Comparison of ENCODE assay signal across 8 cellular contexts in the genomic region with DNA sequence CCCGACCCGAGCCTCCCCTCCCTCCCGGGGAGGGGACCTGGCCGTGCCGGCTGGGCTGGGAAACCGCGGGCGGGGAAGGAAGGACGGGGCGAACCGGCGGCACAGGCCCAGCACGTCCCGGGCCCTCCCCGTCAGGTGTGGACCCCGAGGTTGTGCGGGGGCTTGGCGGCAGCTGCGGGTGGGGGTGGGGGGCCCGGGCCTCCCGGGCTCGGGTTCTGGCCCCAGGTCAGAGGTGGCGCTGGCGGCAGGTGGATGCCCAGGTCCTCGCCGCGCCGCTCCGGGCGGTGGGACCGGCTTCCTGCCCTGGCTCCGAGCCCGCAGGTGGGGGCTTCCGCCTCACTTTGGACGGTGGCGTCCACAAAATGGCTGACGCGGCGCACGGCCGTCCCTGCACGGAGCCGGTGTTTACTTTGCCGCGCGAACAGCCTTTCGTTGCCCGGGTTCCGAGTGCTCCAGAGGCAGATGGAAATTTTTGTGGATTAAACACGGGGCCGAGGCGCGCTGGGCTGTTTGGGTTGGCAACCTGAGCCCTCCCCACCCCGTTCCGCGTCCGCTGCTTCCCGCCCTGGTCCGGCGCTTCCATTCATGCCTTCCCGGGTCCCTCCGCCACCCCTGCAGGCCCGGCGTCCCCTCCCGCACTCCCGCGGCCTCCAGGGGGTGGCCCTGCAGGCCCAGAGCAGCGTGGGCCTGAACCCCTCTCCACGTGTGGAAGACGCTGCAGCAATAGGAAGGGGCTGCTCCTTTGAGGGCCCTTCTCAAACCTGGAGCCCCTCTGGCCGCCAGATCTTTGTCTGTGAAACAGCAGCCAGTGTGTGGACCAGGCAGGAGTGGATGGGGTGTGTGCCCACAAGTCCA.
DNase-seq lines count a peak whose midpoint lies in the region; ATAC-seq and TF ChIP-seq lines count a peak whose summit lies in the region.

No MANE protein-coding gene starts in this region.

- H3K9me3 ChIP-seq in smooth muscle cell (replicated peaks; ENCODE audit: low read depth) (no peaks in the 10 kb centered on the region), PC-9 (ENCODE audit: insufficient read depth, low read depth) (no peaks in the 10 kb centered on the region)

- intact Hi-C loops in activated naive CD4-positive, alpha-beta T cell treated with anti-CD3 and anti-CD28 coated beads for 36 hours (cut with micrococcal nuclease): no loop called here
- intact Hi-C loops in PC-9 (cut with micrococcal nuclease; ENCODE audit: unreplicated experiment): no loop called here

- DNase-seq in GM23338 (ENCODE audit: low spot score) (peak; percentile 66), smooth muscle cell (lab: John Stamatoyannopoulos, UW; ENCODE audit: unreplicated experiment) (no peak), PC-9 (no peak), NCI-H1048 (lab: John Stamatoyannopoulos, UW) (no peak)
- peak; percentile 55 for DNase-seq in activated naive CD4-positive, alpha-beta T cell treated with anti-CD3 and anti-CD28 coated beads for 36 hours

- POLR2A ChIA-PET in PC-9 (lab: Charles Lee; ENCODE audit: unreplicated experiment): no interaction called here

- H3K27ac Mint-ChIP-seq in GM23338: no peak overlapping the region
- no peak overlapping the region for H3K27ac Mint-ChIP-seq in activated naive CD4-positive, alpha-beta T cell treated with anti-CD3 and anti-CD28 coated beads for 36 hours

- H3K4me3 ChIP-seq in GM23338: peak overlapping the region; percentile 53
- H3K4me3 ChIP-seq in iPS-11a (ENCODE audit: low read depth, low read length): peak overlapping the region; percentile 13
- H3K4me3 ChIP-seq in smooth muscle cell: peak overlapping the region; percentile 38
- H3K4me3 ChIP-seq in PC-9: no peak overlapping the region

- H3K9me3 Mint-ChIP-seq in GM23338: peaks cover 5% of the 10 kb centered on the region
- H3K9me3 Mint-ChIP-seq in activated naive CD4-positive, alpha-beta T cell treated with anti-CD3 and anti-CD28 coated beads for 36 hours: no peaks in the 10 kb centered on the region

- BruUV-seq in PC-9 (replicated peaks; lab: Mats Ljungman, UMichigan): no TSS peak

- peaks cover 44% of the 10 kb centered on the region for H3K27me3 ChIP-seq in GM23338 (ENCODE audit: insufficient read depth)
- H3K27me3 ChIP-seq in smooth muscle cell (ENCODE audit: low read depth): no peaks in the 10 kb centered on the region
- peaks cover 6% of the 10 kb centered on the region for H3K27me3 ChIP-seq in PC-9 (ENCODE audit: insufficient read depth, low read depth)

- H3K4me1 Mint-ChIP-seq in GM23338: peaks cover 18% of the 10 kb centered on the region
- H3K4me1 Mint-ChIP-seq in activated naive CD4-positive, alpha-beta T cell treated with anti-CD3 and anti-CD28 coated beads for 36 hours (ENCODE audit: low read depth): peaks cover 6% of the 10 kb centered on the region

- H2AFZ ChIP-seq in GM23338 (peak overlapping the region; percentile 97), smooth muscle cell (ENCODE audit: low read depth) (peak overlapping the region; percentile 37), PC-9 (no peak overlapping the region)

- H3K27ac ChIP-seq in GM23338 (ENCODE audit: low read depth) (no peak overlapping the region), smooth muscle cell (ENCODE audit: low read depth) (no peak overlapping the region), PC-9 (no peak overlapping the region)

- CTCF ChIA-PET in activated naive CD4-positive, alpha-beta T cell treated with anti-CD3 and anti-CD28 coated beads for 36 hours (lab: Charles Lee): no interaction called here
- CTCF ChIA-PET in PC-9 (lab: Charles Lee): no interaction called here

- H3K4me2 ChIP-seq in GM23338 (peak overlapping the region; percentile 77), smooth muscle cell (peak overlapping the region; percentile 77), PC-9 (no peak overlapping the region)

- H3F3A ChIP-seq in GM23338 (replicated peaks; ENCODE audit: low read depth): no peaks in the 10 kb centered on the region
- no peaks in the 10 kb centered on the region for H3F3A ChIP-seq in smooth muscle cell (ENCODE audit: low read depth)
- no peaks in the 10 kb centered on the region for H3F3A ChIP-seq in PC-9 (ENCODE audit: insufficient read depth, low read depth)

- 45% methylated on average over 40 of the region's 71 CpGs for WGBS in smooth muscle cell (ENCODE audit: low lambda C conversion rate)

- peaks cover 1% of the 10 kb centered on the region for H3K36me3 Mint-ChIP-seq in GM23338 (ENCODE audit: low read depth)
- peaks cover 1% of the 10 kb centered on the region for H3K36me3 Mint-ChIP-seq in activated naive CD4-positive, alpha-beta T cell treated with anti-CD3 and anti-CD28 coated beads for 36 hours (ENCODE audit: low read depth)

- peak; percentile 61 for ATAC-seq in GM23338
- ATAC-seq in GM21576 (IDR thresholded peaks at IDR 0.05; ENCODE audit: unreplicated experiment): no peak
- no peak for ATAC-seq in GM21390 (IDR thresholded peaks at IDR 0.05; ENCODE audit: unreplicated experiment)

- H3K79me2 ChIP-seq in GM23338 (replicated peaks; ENCODE audit: insufficient read depth) (no peaks in the 10 kb centered on the region), smooth muscle cell (ENCODE audit: low read depth) (no peaks in the 10 kb centered on the region), PC-9 (ENCODE audit: low read depth) (no peaks in the 10 kb centered on the region)

- no peak overlapping the region for H3K9ac ChIP-seq in smooth muscle cell (ENCODE audit: low read depth)

- H4K20me1 ChIP-seq in GM23338 (replicated peaks; ENCODE audit: insufficient read depth) (no peaks in the 10 kb centered on the region), smooth muscle cell (ENCODE audit: low read depth) (no peaks in the 10 kb centered on the region), PC-9 (ENCODE audit: insufficient read depth) (no peaks in the 10 kb centered on the region)

- no peak for TF ChIP-seq CTCF in GM23338 (conservative IDR thresholded peaks at IDR 0.05; ENCODE audit: low read depth in 2 of 2)
- TF ChIP-seq CTCF in smooth muscle cell (IDR thresholded peaks at IDR 0.05; ENCODE audit: borderline replicate concordance, insufficient read depth, poor library complexity, severe bottlenecking): no peak
- TF ChIP-seq CTCF in PC-9 (conservative IDR thresholded peaks at IDR 0.05): no peak

- H3K9me2 ChIP-seq in GM23338 (ENCODE audit: insufficient read depth) (no peaks in the 10 kb centered on the region), PC-9 (ENCODE audit: insufficient read depth) (no peaks in the 10 kb centered on the region)

- H3K27me3 Mint-ChIP-seq in GM23338 (ENCODE audit: insufficient read depth, low read depth, poor library complexity): peaks cover 56% of the 10 kb centered on the region
- no peaks in the 10 kb centered on the region for H3K27me3 Mint-ChIP-seq in activated naive CD4-positive, alpha-beta T cell treated with anti-CD3 and anti-CD28 coated beads for 36 hours (ENCODE audit: low read depth)

- no peaks in the 10 kb centered on the region; the same call in 1 of the 2 replicates for H3K36me3 ChIP-seq in GM23338 (ENCODE audit: insufficient read depth)
- no peaks in the 10 kb centered on the region for H3K36me3 ChIP-seq in smooth muscle cell (ENCODE audit: low read depth)
- H3K36me3 ChIP-seq in PC-9 (ENCODE audit: low read depth): no peaks in the 10 kb centered on the region

- peak overlapping the region; percentile 66 for H3K4me3 Mint-ChIP-seq in GM23338
- peak overlapping the region; percentile 68 for H3K4me3 Mint-ChIP-seq in activated naive CD4-positive, alpha-beta T cell treated with anti-CD3 and anti-CD28 coated beads for 36 hours

- peaks cover 8% of the 10 kb centered on the region for H3K4me1 ChIP-seq in GM23338 (ENCODE audit: insufficient read depth)
- peaks cover 9% of the 10 kb centered on the region for H3K4me1 ChIP-seq in smooth muscle cell (ENCODE audit: low read depth)
- no peaks in the 10 kb centered on the region for H3K4me1 ChIP-seq in PC-9 (replicated peaks; ENCODE audit: insufficient read depth)

TF ChIP-seq in GM23338, 12 proteins besides CTCF, POLR2A, EP300 and RAD21:
- TF ChIP-seq POLR2AphosphoS5 (IDR thresholded peaks at IDR 0.05; ENCODE audit: low read depth) (peak; percentile 57), ZNF114 (CRISPR knock-in tag; IDR thresholded peaks at IDR 0.05) (no peak), NANOG (IDR thresholded peaks at IDR 0.05; ENCODE audit: borderline replicate concordance) (no peak), EZH2 (IDR thresholded peaks at IDR 0.05; ENCODE audit: low read depth, unreplicated experiment) (no peak)
TF ChIP-seq in GM23338: peak in this region for 1.

Comparison
In these comparisons a context has a peak if more than half of its experiments do, and no peak if none do; other contexts are left out.
1. DNase-seq: peak in GM23338 (single experiment) and activated naive CD4-positive, alpha-beta T cell treated with anti-CD3 and anti-CD28 coated beads for 36 hours (single experiment); none in smooth muscle cell (single experiment), PC-9 (0 of 2) and NCI-H1048 (single experiment).